Comparison of ENCODE assay signal across 1 cellular context in genomic region chr19:44657211-44657921, GRCh38.
TF ChIP-seq lines count a peak whose summit lies in the region.

No MANE protein-coding gene starts in this region.

TF ChIP-seq in GM23338, 12 proteins besides CTCF, POLR2A, EP300 and RAD21 (continued from another document):
- TF ChIP-seq ZNF462 (CRISPR knock-in tag; IDR thresholded peaks at IDR 0.05) (no peak), POLR2AphosphoS5 (IDR thresholded peaks at IDR 0.05; ENCODE audit: low read depth) (no peak), STAT1 (IDR thresholded peaks at IDR 0.05; ENCODE audit: unreplicated experiment) (no peak), ETS1 (IDR thresholded peaks at IDR 0.05) (no peak), EZH2 (IDR thresholded peaks at IDR 0.05; ENCODE audit: low read depth, unreplicated experiment) (no peak), NANOG (IDR thresholded peaks at IDR 0.05; ENCODE audit: borderline replicate concordance) (no peak), JUNB (IDR thresholded peaks at IDR 0.05; ENCODE audit: unreplicated experiment) (no peak), ZNF114 (CRISPR knock-in tag; IDR thresholded peaks at IDR 0.05) (no peak), REST (IDR thresholded peaks at IDR 0.05; ENCODE audit: unreplicated experiment) (no peak), EZH2phosphoT487 (IDR thresholded peaks at IDR 0.05; ENCODE audit: unreplicated experiment) (no peak)
